Comparison of ENCODE assay signal across 1 cellular context in genomic region chr19:8005534-8006256, GRCh38.
TF ChIP-seq lines count a peak whose summit lies in the region.

Gene ELAVL1, minus strand, starts transcription at chr19:8005641. Its CDS starts 13,826 bp downstream, at chr19:7991815.

TF ChIP-seq in K562, 482 proteins besides CTCF, POLR2A, EP300 and RAD21 (continued from another document and continues in another):
- TF ChIP-seq THRB (CRISPR knock-in tag; conservative IDR thresholded peaks at IDR 0.05), result no peak
- 0 out of 2 replicates have a peak, but pooled peaks have one; percentile 49 for TF ChIP-seq PHB (CRISPR knock-in tag; IDR thresholded peaks at IDR 0.05)
- TF ChIP-seq ATF7 (IDR thresholded peaks at IDR 0.05), result peak; percentile 97
- no peak for TF ChIP-seq SMARCE1 (IDR thresholded peaks at IDR 0.05)
- TF ChIP-seq ZBED1 (IDR thresholded peaks at IDR 0.05), result no peak
- peak in 1 of 2 experiments; percentile 82; a peak in 2 of 4 replicates for TF ChIP-seq HDAC1 (IDR thresholded peaks at IDR 0.05)
- TF ChIP-seq PHTF2 (CRISPR knock-in tag; IDR thresholded peaks at IDR 0.05), result no peak
- TF ChIP-seq ZNF589 (CRISPR knock-in tag; IDR thresholded peaks at IDR 0.05; ENCODE audit: low read depth), result no peak
- TF ChIP-seq ZNF551 (CRISPR knock-in tag; IDR thresholded peaks at IDR 0.05), result no peak
- peak; percentile 57; the same call in 1 of the 2 replicates for TF ChIP-seq MAX (CRISPR knock-in tag; IDR thresholded peaks at IDR 0.05)
- TF ChIP-seq NR2C2 (CRISPR knock-in tag; IDR thresholded peaks at IDR 0.05), result no peak
- peak; percentile 75 for TF ChIP-seq NR2C2 (tag; IDR thresholded peaks at IDR 0.05)
- no peak for TF ChIP-seq ZNF586 (CRISPR knock-in tag; conservative IDR thresholded peaks at IDR 0.05)
- no peak for TF ChIP-seq NUFIP1 (IDR thresholded peaks at IDR 0.05; ENCODE audit: partially characterized antibody)
- TF ChIP-seq MITF (IDR thresholded peaks at IDR 0.05), result no peak
- TF ChIP-seq ZNF311 (CRISPR knock-in tag; IDR thresholded peaks at IDR 0.05), result no peak
- peak; percentile 87 for TF ChIP-seq RB1 (IDR thresholded peaks at IDR 0.05; ENCODE audit: low read depth)
- no peak for TF ChIP-seq NFXL1 (CRISPR knock-in tag; IDR thresholded peaks at IDR 0.05)
- TF ChIP-seq ILF3 (IDR thresholded peaks at IDR 0.05; ENCODE audit: borderline replicate concordance), result no peak
- no peak for TF ChIP-seq NR0B1 (IDR thresholded peaks at IDR 0.05; ENCODE audit: partially characterized antibody)
- TF ChIP-seq YY1 (IDR thresholded peaks at IDR 0.05; ENCODE audit: borderline replicate concordance in 1 of 3, control insufficient read depth in 1 of 3, extremely low read depth in 1 of 3, insufficient read depth in 3 of 3, insufficient read length in 1 of 3, insufficient replicate concordance in 2 of 3, low read depth in 1 of 3, low read length in 2 of 3), result peak; percentile 64 to 94 (median 86)
- TF ChIP-seq FOXK1 (CRISPR knock-in tag; IDR thresholded peaks at IDR 0.05; ENCODE audit: borderline replicate concordance), result no peak
- TF ChIP-seq RFX5 (IDR thresholded peaks at IDR 0.05; ENCODE audit: low read depth, low read length), result no peak
- no peak for TF ChIP-seq USF2 (CRISPR knock-in tag; IDR thresholded peaks at IDR 0.05)
- TF ChIP-seq ZC3H11A (IDR thresholded peaks at IDR 0.05; ENCODE audit: low read depth, low read length), result no peak
- no peak for TF ChIP-seq FOXA1 (IDR thresholded peaks at IDR 0.05; ENCODE audit: borderline replicate concordance)
- TF ChIP-seq ZC3H8 (IDR thresholded peaks at IDR 0.05), result no peak
- TF ChIP-seq MAFK (IDR thresholded peaks at IDR 0.05; ENCODE audit: low read length), result no peak
- TF ChIP-seq HNRNPK (IDR thresholded peaks at IDR 0.05; ENCODE audit: low read depth, low read length, poor library complexity, severe bottlenecking), result no peak
- TF ChIP-seq ZNF449 (CRISPR knock-in tag; IDR thresholded peaks at IDR 0.05), result no peak
- TF ChIP-seq ATF6 (CRISPR knock-in tag; IDR thresholded peaks at IDR 0.05), result no peak
- no peak for TF ChIP-seq PHB2 (IDR thresholded peaks at IDR 0.05; ENCODE audit: low read depth)
- TF ChIP-seq FOXP4 (CRISPR knock-in tag; IDR thresholded peaks at IDR 0.05; ENCODE audit: borderline replicate concordance), result no peak
- peak in 2 of 3 experiments; percentile 86 to 96; a peak in 5 of 6 replicates for TF ChIP-seq ZBTB11 (CRISPR knock-in tag; IDR thresholded peaks at IDR 0.05)
- TF ChIP-seq CBFA2T3 (IDR thresholded peaks at IDR 0.05), result no peak
- no peak for TF ChIP-seq PTTG1 (tag; IDR thresholded peaks at IDR 0.05; ENCODE audit: low read depth)
- no peak for TF ChIP-seq ZNF77 (CRISPR knock-in tag; IDR thresholded peaks at IDR 0.05)
- no peak for TF ChIP-seq GTF2F1 (IDR thresholded peaks at IDR 0.05; ENCODE audit: low read depth, low read length)
- TF ChIP-seq ZBTB5 (IDR thresholded peaks at IDR 0.05), result no peak
- TF ChIP-seq MTA3 (IDR thresholded peaks at IDR 0.05; ENCODE audit: borderline replicate concordance), result peak; percentile 84
- no peak for TF ChIP-seq SREBF1 (IDR thresholded peaks at IDR 0.05; ENCODE audit: borderline replicate concordance, low read depth, low read length)
- TF ChIP-seq SMC3 (conservative IDR thresholded peaks at IDR 0.05; ENCODE audit: insufficient read depth, low read depth, low read length), result no peak
- no peak for TF ChIP-seq ZNF282 (CRISPR knock-in tag; IDR thresholded peaks at IDR 0.05)
- TF ChIP-seq CCAR2 (IDR thresholded peaks at IDR 0.05; ENCODE audit: low read depth, low read length), result no peak
- TF ChIP-seq SPI1 (IDR thresholded peaks at IDR 0.05; ENCODE audit: borderline replicate concordance, low read depth, low read length), result no peak
- no peak for TF ChIP-seq ETV6 (IDR thresholded peaks at IDR 0.05; ENCODE audit: borderline replicate concordance in 1 of 2, low read depth in 2 of 2, low read length in 1 of 2)
- no peak for TF ChIP-seq ETV6 (CRISPR knock-in tag; IDR thresholded peaks at IDR 0.05; ENCODE audit: borderline replicate concordance)
- TF ChIP-seq SIX5 (IDR thresholded peaks at IDR 0.05; ENCODE audit: borderline replicate concordance in 1 of 2, insufficient read depth in 1 of 2, low read depth in 1 of 2, low read length in 2 of 2), result no peak
- TF ChIP-seq RFX7 (CRISPR knock-in tag; IDR thresholded peaks at IDR 0.05), result no peak
- TF ChIP-seq E2F3 (CRISPR knock-in tag; IDR thresholded peaks at IDR 0.05), result 0 out of 2 replicates have a peak, but pooled peaks have one; percentile 56
- TF ChIP-seq TAF1 (IDR thresholded peaks at IDR 0.05; ENCODE audit: control insufficient read depth, extremely low read depth, insufficient read depth, low read length, severe bottlenecking), result peak; percentile 86
- TF ChIP-seq ZNF239 (CRISPR knock-in tag; IDR thresholded peaks at IDR 0.05), result 0 out of 2 replicates have a peak, but pooled peaks have one; percentile 24
